In genomic region chr19:11798391-11799296, GRCh38 we compare ENCODE assay signal across 8 cellular contexts. TPM values are rescaled to one million over a fixed set of nuclear protein-coding genes. Genes with fewer than 3 reads are reported as not detected.
DNase-seq lines count a peak whose midpoint lies in the region; ATAC-seq and TF ChIP-seq lines count a peak whose summit lies in the region.

TSS of gene ZNF491 (plus strand) at chr19:11798523. CDS start at chr19:11805954, 7,431 bp downstream.

- no peak for TF ChIP-seq CTCF in lung (IDR thresholded peaks at IDR 0.05; ENCODE audit: control extremely low read depth, extremely low read depth)

- H3K27ac ChIP-seq in ectodermal cell (ENCODE audit: insufficient read depth, low read depth, low read length, poor library complexity, severe bottlenecking) = peak within 1 kb of the TSS; percentile 97
- peak within 1 kb of the TSS; percentile 83 to 95 for H3K27ac ChIP-seq in lung (ENCODE audit: low read depth in 1 of 2, low read length in 1 of 2)

- peak; percentile 97 for ATAC-seq in HG03354 (IDR thresholded peaks at IDR 0.05; ENCODE audit: poor library complexity, severe bottlenecking, unreplicated experiment)
- peak; percentile 97 for ATAC-seq in lung (ENCODE audit: insufficient read depth, low FRiP score)

- H3K4me3 ChIP-seq in ectodermal cell (ENCODE audit: insufficient read depth, low read depth, low read length) (peak within 1 kb of the TSS; percentile 74), lung (peak within 1 kb of the TSS; percentile 83)

- H3K4me1 ChIP-seq in ectodermal cell (ENCODE audit: control insufficient read depth, insufficient read depth, low read length) (no peaks in the 10 kb centered on the region), lung (ENCODE audit: control insufficient read depth in 2 of 2, insufficient read depth in 2 of 2, low read length in 2 of 2) (peaks cover 0 to 2% of the 10 kb centered on the region in 2 donors)

- H3K4me3 Mint-ChIP-seq in activated CD4-positive, alpha-beta memory T cell treated with anti-CD3 and anti-CD28 coated beads, Interleukin-2, amount 10 ng/mL, durations not matched to agents 7 days and 5 days = peak within 1 kb of the TSS; percentile 79

- in situ Hi-C loops in GM18951 (cut with MboI; ENCODE audit: low sequenced_read_pairs, unreplicated experiment) = loop anchor here (10.0 kb wide), 1 partner anchor 346 kb away; the partner anchor contains the start of gene ZNF20

- DNase-seq in AG08396 (ENCODE audit: low spot score) (peak; percentile 98), NCI-H69 (lab: John Stamatoyannopoulos, UW) (peak; percentile 97), lung (ENCODE audit: low spot score) (peak; percentile 95)
- peak; percentile 83 for DNase-seq in activated CD4-positive, alpha-beta memory T cell treated with anti-CD3 and anti-CD28 coated beads, Interleukin-2, amount 10 ng/mL, durations not matched to agents 7 days and 5 days
- DNase-seq in stimulated activated CD4-positive, alpha-beta T cell treated with anti-CD3 and anti-CD28 coated beads, Interleukin-4, amount 100 ng/mL, for 48 hours (ENCODE audit: low read depth in 2 of 2) = peak; percentile 85 to 86

- no peaks in the 10 kb centered on the region for H3K9me3 ChIP-seq in ectodermal cell (ENCODE audit: control insufficient read depth, low read length)
- no peaks in the 10 kb centered on the region for H3K9me3 ChIP-seq in lung (ENCODE audit: control insufficient read depth in 2 of 2, insufficient read depth in 1 of 2, low read length in 1 of 2)

- CTCF ChIA-PET in activated CD4-positive, alpha-beta memory T cell treated with anti-CD3 and anti-CD28 coated beads, Interleukin-2, amount 10 ng/mL, durations not matched to agents 7 days and 5 days (lab: Charles Lee) = interaction anchor here (0.5 to 3.2 kb wide), 13 partner anchors 12 to 444 kb away, joined by 3 to 22 read pairs (median 5); partner anchors contain the start of genes ZNF136, ZNF20, ZNF440 and ZNF441

- H3K9me3 Mint-ChIP-seq in activated CD4-positive, alpha-beta memory T cell treated with anti-CD3 and anti-CD28 coated beads, Interleukin-2, amount 10 ng/mL, durations not matched to agents 7 days and 5 days = peaks cover 20% of the 10 kb centered on the region

- H3K27ac Mint-ChIP-seq in activated CD4-positive, alpha-beta memory T cell treated with anti-CD3 and anti-CD28 coated beads, Interleukin-2, amount 10 ng/mL, durations not matched to agents 7 days and 5 days = peak within 1 kb of the TSS; percentile 54

- peak; percentile 60 for TF ChIP-seq POLR2A in GM18951 (IDR thresholded peaks at IDR 0.05; ENCODE audit: extremely low read depth, insufficient read depth, insufficient read length)

- peaks cover 3% of the 10 kb centered on the region for H3K27me3 Mint-ChIP-seq in activated CD4-positive, alpha-beta memory T cell treated with anti-CD3 and anti-CD28 coated beads, Interleukin-2, amount 10 ng/mL, durations not matched to agents 7 days and 5 days

- POLR2A ChIA-PET in activated CD4-positive, alpha-beta memory T cell treated with anti-CD3 and anti-CD28 coated beads, Interleukin-2, amount 10 ng/mL, durations not matched to agents 7 days and 5 days (lab: Charles Lee) = interaction anchor here (0.9 to 1.5 kb wide), 6 partner anchors 9 to 292 kb away, joined by 3 to 6 read pairs (median 3); partner anchors contain the start of genes ZNF440 and ZNF441

- H3K36me3 ChIP-seq in ectodermal cell (ENCODE audit: control insufficient read depth, insufficient read depth, low read length) (no peaks in the 10 kb centered on the region), lung (ENCODE audit: control insufficient read depth in 2 of 2, insufficient read depth in 2 of 2, low read length in 2 of 2) (no peaks in the 10 kb centered on the region)

- H3K36me3 Mint-ChIP-seq in activated CD4-positive, alpha-beta memory T cell treated with anti-CD3 and anti-CD28 coated beads, Interleukin-2, amount 10 ng/mL, durations not matched to agents 7 days and 5 days (ENCODE audit: low read depth) = peaks cover 2% of the 10 kb centered on the region

- peaks cover 15% of the 10 kb centered on the region for H3K4me1 Mint-ChIP-seq in activated CD4-positive, alpha-beta memory T cell treated with anti-CD3 and anti-CD28 coated beads, Interleukin-2, amount 10 ng/mL, durations not matched to agents 7 days and 5 days

- WGBS in ectodermal cell, 2 experiments = 1% methylated on average over 56 of the region's 56 CpGs
- WGBS in lung, 2 donors = 0 to 1% methylated on average over 56 of the region's 56 CpGs

- H3K27me3 ChIP-seq in ectodermal cell (ENCODE audit: control insufficient read depth, insufficient read depth, low read length, poor library complexity, severe bottlenecking) (peaks cover 6% of the 10 kb centered on the region), lung (ENCODE audit: control insufficient read depth, insufficient read depth) (no peaks in the 10 kb centered on the region)

RNA-seq across cellular contexts. Expression of gene ZNF491, which starts in this region (rescaled TPM):
- under 1 TPM; 0.80 to 0.98 TPM for total RNA-seq in activated CD4-positive, alpha-beta memory T cell treated with anti-CD3 and anti-CD28 coated beads, Interleukin-2, amount 10 ng/mL, durations not matched to agents 7 days and 5 days
- polyA plus RNA-seq in ectodermal cell (2013, experiment 1 of 4) = 5.2 TPM
- 8.5 TPM for polyA plus RNA-seq in ectodermal cell (2013, experiment 2 of 4)
- 6.1 TPM for polyA plus RNA-seq in ectodermal cell (2013, experiment 3 of 4)
- 5.9 TPM for polyA plus RNA-seq in ectodermal cell (2013, experiment 4 of 4)
- 1 to 10 TPM; 2.5 to 4.9 TPM for total RNA-seq in lung
- 1 to 10 TPM in 1 of 2 donors, under 1 TPM in 1; 0.54 to 1.1 TPM for polyA plus RNA-seq in lung

Comparison
In these comparisons a context has a peak if more than half of its experiments do, and no peak if none do; other contexts are left out.
1. Peak in every context shown above with its lines: DNase-seq, ATAC-seq, H3K4me3 ChIP-seq and H3K27ac ChIP-seq.
2. Peak in DNase-seq in activated CD4-positive, alpha-beta memory T cell treated with anti-CD3 and anti-CD28 coated beads, Interleukin-2, amount 10 ng/mL, durations not matched to agents 7 days and 5 days; RNA of the gene not detected or under 1 TPM.